In the genomic region with DNA sequence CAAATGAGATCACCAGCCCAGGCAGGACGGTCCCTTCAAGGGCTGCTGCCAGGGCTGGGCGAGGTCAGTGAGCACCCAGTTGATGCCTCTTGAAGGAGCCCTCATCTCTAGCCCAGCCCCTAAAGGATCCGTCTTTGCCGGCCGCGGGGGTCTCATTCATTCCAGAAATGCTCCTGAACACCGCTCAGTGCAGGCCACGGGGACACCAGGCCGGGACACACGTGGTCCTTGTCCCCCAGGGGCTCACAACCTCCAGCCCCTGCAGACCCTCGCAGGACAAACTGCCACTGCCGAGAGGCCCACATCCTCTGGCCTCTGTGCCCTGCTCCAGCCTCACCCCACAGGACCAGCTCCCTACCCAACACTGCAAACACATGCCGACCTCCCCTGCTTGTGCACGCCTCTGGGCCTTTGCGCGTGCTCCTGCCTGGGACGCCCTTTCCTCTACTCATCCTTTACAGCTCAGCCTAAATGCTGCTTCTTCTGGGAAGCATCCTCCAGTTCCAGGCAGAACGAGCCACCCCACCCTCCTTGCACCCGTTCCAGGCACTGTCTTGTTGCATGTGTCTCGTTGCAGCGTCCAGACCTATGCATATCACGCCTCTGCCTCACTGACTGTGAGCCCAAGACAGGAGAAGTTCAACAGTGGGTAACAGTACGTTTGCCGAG, we compare ENCODE assay signal across 2 cellular contexts.
TF ChIP-seq lines count a peak whose summit lies in the region.

No MANE protein-coding gene starts in this region.

TF ChIP-seq in A549, 52 proteins besides CTCF, POLR2A, EP300 and RAD21 (continued from another document):
- TF ChIP-seq, protein P1, sequence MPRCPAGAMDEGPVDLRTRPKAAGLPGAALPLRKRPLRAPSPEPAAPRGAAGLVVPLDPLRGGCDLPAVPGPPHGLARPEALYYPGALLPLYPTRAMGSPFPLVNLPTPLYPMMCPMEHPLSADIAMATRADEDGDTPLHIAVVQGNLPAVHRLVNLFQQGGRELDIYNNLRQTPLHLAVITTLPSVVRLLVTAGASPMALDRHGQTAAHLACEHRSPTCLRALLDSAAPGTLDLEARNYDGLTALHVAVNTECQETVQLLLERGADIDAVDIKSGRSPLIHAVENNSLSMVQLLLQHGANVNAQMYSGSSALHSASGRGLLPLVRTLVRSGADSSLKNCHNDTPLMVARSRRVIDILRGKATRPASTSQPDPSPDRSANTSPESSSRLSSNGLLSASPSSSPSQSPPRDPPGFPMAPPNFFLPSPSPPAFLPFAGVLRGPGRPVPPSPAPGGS (IDR thresholded peaks at IDR 0.05): no peak
- no peak for TF ChIP-seq MYC (IDR thresholded peaks at IDR 0.05; ENCODE audit: borderline replicate concordance, low read length)
- TF ChIP-seq, protein P2, sequence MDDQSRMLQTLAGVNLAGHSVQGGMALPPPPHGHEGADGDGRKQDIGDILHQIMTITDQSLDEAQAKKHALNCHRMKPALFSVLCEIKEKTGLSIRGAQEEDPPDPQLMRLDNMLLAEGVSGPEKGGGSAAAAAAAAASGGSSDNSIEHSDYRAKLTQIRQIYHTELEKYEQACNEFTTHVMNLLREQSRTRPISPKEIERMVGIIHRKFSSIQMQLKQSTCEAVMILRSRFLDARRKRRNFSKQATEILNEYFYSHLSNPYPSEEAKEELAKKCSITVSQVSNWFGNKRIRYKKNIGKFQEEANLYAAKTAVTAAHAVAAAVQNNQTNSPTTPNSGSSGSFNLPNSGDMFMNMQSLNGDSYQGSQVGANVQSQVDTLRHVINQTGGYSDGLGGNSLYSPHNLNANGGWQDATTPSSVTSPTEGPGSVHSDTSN (IDR thresholded peaks at IDR 0.05): no peak

TF ChIP-seq in HEK293T, 16 proteins besides CTCF, POLR2A, EP300 and RAD21 (continued from another document):
- TF ChIP-seq, protein P3, sequence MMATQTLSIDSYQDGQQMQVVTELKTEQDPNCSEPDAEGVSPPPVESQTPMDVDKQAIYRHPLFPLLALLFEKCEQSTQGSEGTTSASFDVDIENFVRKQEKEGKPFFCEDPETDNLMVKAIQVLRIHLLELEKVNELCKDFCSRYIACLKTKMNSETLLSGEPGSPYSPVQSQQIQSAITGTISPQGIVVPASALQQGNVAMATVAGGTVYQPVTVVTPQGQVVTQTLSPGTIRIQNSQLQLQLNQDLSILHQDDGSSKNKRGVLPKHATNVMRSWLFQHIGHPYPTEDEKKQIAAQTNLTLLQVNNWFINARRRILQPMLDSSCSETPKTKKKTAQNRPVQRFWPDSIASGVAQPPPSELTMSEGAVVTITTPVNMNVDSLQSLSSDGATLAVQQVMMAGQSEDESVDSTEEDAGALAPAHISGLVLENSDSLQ (IDR thresholded peaks at IDR 0.05): no peak
